Comparison of ENCODE assay signal across 8 cellular contexts in the genomic region with DNA sequence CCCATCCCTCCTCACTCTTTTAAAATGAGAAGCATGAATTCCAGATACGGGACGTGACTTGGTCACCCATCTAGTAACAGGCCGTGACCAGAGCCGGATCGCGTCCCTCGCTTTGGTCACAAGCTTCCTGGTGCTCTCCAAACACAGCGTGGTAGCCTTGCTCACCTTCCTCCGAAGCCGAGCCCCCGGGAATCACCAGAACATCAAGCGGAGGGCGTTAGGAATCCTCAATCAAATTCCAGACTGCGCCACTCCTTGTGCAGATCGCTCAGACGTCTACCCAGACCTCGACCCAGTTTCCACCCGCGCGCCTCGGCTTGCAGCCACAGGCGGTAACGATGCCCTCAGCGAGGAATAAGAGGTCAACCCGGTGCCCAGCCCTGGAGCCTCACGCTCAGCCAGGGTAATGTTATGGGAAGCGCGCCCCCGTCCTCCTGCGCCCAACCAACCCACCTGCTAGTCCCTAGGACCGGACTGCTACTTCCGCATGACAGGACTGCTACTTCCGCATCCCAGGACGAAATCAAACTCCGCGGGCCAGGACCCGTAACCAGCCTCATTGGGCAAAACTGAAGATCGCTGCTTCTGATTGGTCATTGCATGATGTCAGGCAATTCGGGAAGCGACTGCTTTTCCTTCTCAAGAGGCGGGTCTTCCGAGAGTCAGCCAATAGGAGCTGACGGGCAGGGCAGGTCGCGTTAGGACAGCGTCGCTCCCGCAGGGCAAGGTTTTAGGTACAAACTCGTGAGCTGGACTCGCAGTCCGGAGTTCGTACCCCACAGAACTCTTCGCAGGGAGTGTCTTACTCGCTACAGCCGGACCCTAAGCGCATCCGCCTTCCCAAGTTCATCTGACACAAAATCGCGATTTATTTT. TPM values are rescaled to one million over a fixed set of nuclear protein-coding genes. Genes with fewer than 3 reads are reported as not detected.
A peak's percentile ranks its signal among the peaks of the same experiment; 100 is the strongest.
DNase-seq lines count a peak whose midpoint lies in the region; ATAC-seq lines count a peak whose summit lies in the region.

A gene (minus strand): TSS at position 501 of the 875 bp plus-strand sequence. CDS start 1,212 bp downstream, outside the sequence.

- DNase-seq in NCI-H1694 (lab: John Stamatoyannopoulos, UW) (peak; percentile 94), amniotic epithelial cell (ENCODE audit: low read depth) (peak; percentile 99), left cardiac atrium (peak; percentile 95), posterior vena cava (ENCODE audit: low spot score) (peak; percentile 97), ureter (ENCODE audit: low spot score) (peak; percentile 98)

- ATAC-seq in GM18498 (IDR thresholded peaks at IDR 0.05; ENCODE audit: unreplicated experiment), result peak; percentile 96
- ATAC-seq in HG02885 (IDR thresholded peaks at IDR 0.05; ENCODE audit: poor library complexity, unreplicated experiment), result peak; percentile 97
- peak; percentile 98 to 100 for ATAC-seq in left cardiac atrium

- intact Hi-C loops in T-helper 1 cell treated with Interleukin-12 subunit alpha and Interleukin-12 subunit beta and Interleukin-4 antibody, amounts not matched to agents 30 ng/mL and 1 ng/mL, for 36 hours (cut with micrococcal nuclease), result loop anchor here (1.0 to 10.0 kb wide), 12 partner anchors 17 to 1195 kb away; a partner anchor contains a TSS
- intact Hi-C loops in left cardiac atrium (cut with DNase I), result loop anchor here in 1 of 2 donors (5.0 kb wide), 1 partner anchor 32 kb away; no protein-coding TSS in a partner anchor
- intact Hi-C loops in posterior vena cava (cut with DNase I), result no loop called here

RNA-seq across cellular contexts. Expression of the gene that starts here (rescaled TPM):
- 14.5 and 17.9 TPM in 2 replicates for total RNA-seq in T-helper 1 cell treated with Interleukin-12 subunit alpha and Interleukin-12 subunit beta and Interleukin-4 antibody, amounts not matched to agents 30 ng/mL and 1 ng/mL, for 36 hours
- 1 to 10 TPM in 1 of 2 donors, under 1 TPM in 1; 0.31 to 1.0 TPM for total RNA-seq in left cardiac atrium
- under 1 TPM; 0.65 to 0.71 TPM for total RNA-seq in posterior vena cava
- total RNA-seq in ureter, result 0.75 TPM

Comparison
In these comparisons a context has a peak if more than half of its experiments do, and no peak if none do; other contexts are left out.
1. Peak in every context shown above with its lines: DNase-seq and ATAC-seq.
2. Peak in DNase-seq in posterior vena cava; RNA of the gene not detected or under 1 TPM.
3. Peak in DNase-seq in ureter; RNA of the gene not detected or under 1 TPM.